8 cellular contexts compared by ENCODE assay signal in the genomic region with DNA sequence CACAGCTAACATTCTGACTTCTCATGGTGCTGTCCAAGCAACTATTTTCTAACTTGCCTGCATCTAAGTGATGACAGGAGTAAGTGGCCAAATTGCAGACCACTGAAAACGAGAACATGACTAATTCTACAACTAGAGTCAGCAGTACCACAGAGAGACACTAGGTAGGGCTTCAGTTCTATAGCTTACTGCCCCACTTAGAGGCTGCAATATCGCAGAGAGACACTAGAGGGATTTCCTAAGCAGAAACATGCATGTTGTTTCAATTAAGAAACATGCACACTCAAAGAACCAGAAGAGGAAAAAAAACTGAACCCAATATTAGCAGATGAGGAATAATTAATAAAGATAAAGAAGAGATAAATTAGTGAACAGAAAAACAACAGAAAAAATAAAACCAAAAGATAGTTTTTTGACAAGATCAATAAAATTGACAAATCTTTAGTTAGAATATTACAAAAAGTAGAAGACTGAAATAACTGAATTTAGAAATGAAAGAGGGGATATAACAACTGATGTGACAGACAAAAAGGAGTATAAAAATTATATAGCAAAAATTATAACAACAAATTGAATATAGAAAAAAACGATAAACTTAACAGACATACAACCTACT.
DNase-seq lines count a peak whose midpoint lies in the region; ATAC-seq lines count a peak whose summit lies in the region.

No MANE protein-coding gene starts in this region.

- no peaks in the 10 kb centered on the region for H3K36me3 Mint-ChIP-seq in naive thymus-derived CD4-positive, alpha-beta T cell

- H3K27ac Mint-ChIP-seq in naive thymus-derived CD4-positive, alpha-beta T cell, result no peak overlapping the region

- ATAC-seq in GM18873 (IDR thresholded peaks at IDR 0.05; ENCODE audit: low FRiP score, unreplicated experiment) (peak; percentile 100), HG03066 (IDR thresholded peaks at IDR 0.05; ENCODE audit: low read depth, unreplicated experiment) (peak; percentile 100)
- ATAC-seq in naive thymus-derived CD4-positive, alpha-beta T cell, result peak; percentile 91

- H3K27ac ChIP-seq in epithelial cell of prostate, result no peak overlapping the region
- H3K27ac ChIP-seq in naive thymus-derived CD4-positive, alpha-beta T cell (ENCODE audit: low read depth, low read length), result no peak overlapping the region

- no peaks in the 10 kb centered on the region for H3K27me3 Mint-ChIP-seq in naive thymus-derived CD4-positive, alpha-beta T cell

- intact Hi-C loops in naive thymus-derived CD4-positive, alpha-beta T cell (cut with micrococcal nuclease), result no loop called here

- H3K9me3 ChIP-seq in naive thymus-derived CD4-positive, alpha-beta T cell (ENCODE audit: control insufficient read depth in 2 of 3, low read length in 3 of 3), result no peaks in the 10 kb centered on the region

- DNase-seq in AG08395 (ENCODE audit: low spot score) (peak; percentile 49), T follicular helper cell (ENCODE audit: low read depth) (peak; percentile 17), epithelial cell of prostate (ENCODE audit: low read depth, low spot score) (peak; percentile 27), NCI-H446 treated with DMSO at 0.1 percent for 48 hours (lab: John Stamatoyannopoulos, UW) (no peak)
- DNase-seq in naive thymus-derived CD4-positive, alpha-beta T cell, result peak in 7 of 9 donors; percentile 14 to 58 (median 44)
- no peak for DNase-seq in stimulated activated naive CD4-positive, alpha-beta T cell (lab: John Stamatoyannopoulos, UW)

- no peaks in the 10 kb centered on the region for H3K36me3 ChIP-seq in naive thymus-derived CD4-positive, alpha-beta T cell (ENCODE audit: control insufficient read depth in 2 of 3, insufficient read depth in 3 of 3, low read length in 3 of 3)

- POLR2A ChIA-PET in naive thymus-derived CD4-positive, alpha-beta T cell (lab: Charles Lee), result no interaction called here

- H3K4me3 ChIP-seq in naive thymus-derived CD4-positive, alpha-beta T cell (ENCODE audit: low read length), result no peak overlapping the region

- CTCF ChIA-PET in naive thymus-derived CD4-positive, alpha-beta T cell (lab: Charles Lee), result interaction anchor here (1.6 kb wide), 1 partner anchor 104 kb away, joined by 3 read pairs; no protein-coding TSS in a partner anchor

- no peaks in the 10 kb centered on the region for H3K9me3 Mint-ChIP-seq in naive thymus-derived CD4-positive, alpha-beta T cell

- no peaks in the 10 kb centered on the region for H3K4me1 ChIP-seq in naive thymus-derived CD4-positive, alpha-beta T cell (ENCODE audit: control insufficient read depth in 2 of 2, insufficient read depth in 2 of 2, low read length in 2 of 2)

- H3K27me3 ChIP-seq in naive thymus-derived CD4-positive, alpha-beta T cell (ENCODE audit: control insufficient read depth in 2 of 2, insufficient read depth in 2 of 2, low read length in 2 of 2), result no peaks in the 10 kb centered on the region

- no peak overlapping the region for H3K4me3 Mint-ChIP-seq in naive thymus-derived CD4-positive, alpha-beta T cell

- peaks cover 0 to 1% (median 0%) of the 10 kb centered on the region in 7 donors for H3K4me1 Mint-ChIP-seq in naive thymus-derived CD4-positive, alpha-beta T cell

Comparison
In these comparisons a context has a peak if more than half of its experiments do, and no peak if none do; other contexts are left out.
1. DNase-seq: peak in AG08395 (single experiment), T follicular helper cell (single experiment), epithelial cell of prostate (single experiment) and naive thymus-derived CD4-positive, alpha-beta T cell (7 of 9); none in NCI-H446 treated with DMSO at 0.1 percent for 48 hours (single experiment) and stimulated activated naive CD4-positive, alpha-beta T cell (0 of 6).
2. Peak in every context shown above with its lines, with median percentiles within 50 percentile points of each other: ATAC-seq.